In genomic region chr12:31228811-31229792, GRCh38 we compare ENCODE assay signal across 16 cellular contexts.
DNase-seq lines count a peak whose midpoint lies in the region; ATAC-seq, FAIRE-seq and TF ChIP-seq lines count a peak whose summit lies in the region.
"Had no signal": no experiment of that assay in that cellular context is flagged by ENCODE, and none has a peak within 500 bp of the region (broad histone marks: within the 10 kb centered on the region; RNA-seq: fewer than 3 reads in every experiment).

No MANE protein-coding gene starts in this region.

- no peak for TF ChIP-seq CTCF in right lobe of liver (IDR thresholded peaks at IDR 0.05)

- ATAC-seq in right lobe of liver (peak; percentile 99), sciatic nerve (peak; percentile 47), HG03039 (IDR thresholded peaks at IDR 0.05; ENCODE audit: unreplicated experiment) (no peak)
- ATAC-seq: activated T-helper 17 cell treated with anti-CD3 and anti-CD28 coated beads, Interleukin-2, amount 50 U/mL, for 72 hours; gastroesophageal sphincter had no signal

- peak; percentile 71 for DNase-seq in HT-29 (ENCODE audit: low spot score)
- DNase-seq in ecto neural progenitor cell (ENCODE audit: low spot score), result peak; percentile 44
- DNase-seq in right lobe of liver, result peak; percentile 82 to 93 (median 91)
- DNase-seq in sciatic nerve (ENCODE audit: low spot score), result no peak
- DNase-seq in Kasumi-1 (lab: John Stamatoyannopoulos, UW), result no peak
- no peak for DNase-seq in GM12892 (ENCODE audit: insufficient read length)
- no peak for DNase-seq in activated CD8-positive, alpha-beta memory T cell treated with anti-CD3 and anti-CD28 coated beads for 24 hours
- DNase-seq: activated CD4-positive, alpha-beta memory T cell treated with anti-CD3 and anti-CD28 coated beads, Interleukin-2, amount 10 ng/mL, durations not matched to agents 7 days and 5 days; adrenal gland; DMS79; OCI-M1 had no signal

- 56% methylated on average over 10 of the region's 23 CpGs for WGBS in right lobe of liver (ENCODE audit: insufficient coverage, low coverage, low lambda C conversion rate, missing lambda C conversion rate)

- no peak for FAIRE-seq in GM12892 (lab: Jason Lieb, UNC)
- FAIRE-seq: TTC549 had no signal

- H3K27me3 ChIP-seq in right lobe of liver, result no peaks in the 10 kb centered on the region
- H3K27me3 ChIP-seq: adrenal gland, BLaER1 had no signal

- no peak overlapping the region for H3K4me3 ChIP-seq in right lobe of liver
- H3K4me3 ChIP-seq: adrenal gland, BLaER1, gastroesophageal sphincter had no signal

- H3K4me1 ChIP-seq in right lobe of liver, result peaks cover 0 to 14% (median 4%) of the 10 kb centered on the region in 4 donors
- H3K4me1 ChIP-seq: adrenal gland, gastroesophageal sphincter had no signal

- H3K9me3 ChIP-seq in right lobe of liver, result no peaks in the 10 kb centered on the region
- H3K9me3 ChIP-seq: adrenal gland had no signal

- H3K27ac ChIP-seq in right lobe of liver, result peak overlapping the region in 2 of 3 donors; percentile 53 to 58
- H3K27ac ChIP-seq: adrenal gland, BLaER1, gastroesophageal sphincter had no signal

- intact Hi-C loops in right lobe of liver (cut with DNase I), result no loop called here
- intact Hi-C loops in sciatic nerve (cut with DNase I), result no loop called here

- TF ChIP-seq POLR2A in right lobe of liver (IDR thresholded peaks at IDR 0.05), result no peak
- no peak for TF ChIP-seq POLR2A in GM12892 (IDR thresholded peaks at IDR 0.05; ENCODE audit: low read depth, low read length)

- no peaks in the 10 kb centered on the region for H3K36me3 ChIP-seq in right lobe of liver
- H3K36me3 ChIP-seq: adrenal gland, BLaER1, gastroesophageal sphincter had no signal

Comparison
In these comparisons a context has a peak if more than half of its experiments do, and no peak if none do; other contexts are left out.
1. DNase-seq: peak in HT-29 (single experiment), ecto neural progenitor cell (single experiment) and right lobe of liver (3 of 3); none in sciatic nerve (single experiment), Kasumi-1 (0 of 2), GM12892 (single experiment) and activated CD8-positive, alpha-beta memory T cell treated with anti-CD3 and anti-CD28 coated beads for 24 hours (single experiment).